ENCODE assay signal across 8 cellular contexts in the genomic region with DNA sequence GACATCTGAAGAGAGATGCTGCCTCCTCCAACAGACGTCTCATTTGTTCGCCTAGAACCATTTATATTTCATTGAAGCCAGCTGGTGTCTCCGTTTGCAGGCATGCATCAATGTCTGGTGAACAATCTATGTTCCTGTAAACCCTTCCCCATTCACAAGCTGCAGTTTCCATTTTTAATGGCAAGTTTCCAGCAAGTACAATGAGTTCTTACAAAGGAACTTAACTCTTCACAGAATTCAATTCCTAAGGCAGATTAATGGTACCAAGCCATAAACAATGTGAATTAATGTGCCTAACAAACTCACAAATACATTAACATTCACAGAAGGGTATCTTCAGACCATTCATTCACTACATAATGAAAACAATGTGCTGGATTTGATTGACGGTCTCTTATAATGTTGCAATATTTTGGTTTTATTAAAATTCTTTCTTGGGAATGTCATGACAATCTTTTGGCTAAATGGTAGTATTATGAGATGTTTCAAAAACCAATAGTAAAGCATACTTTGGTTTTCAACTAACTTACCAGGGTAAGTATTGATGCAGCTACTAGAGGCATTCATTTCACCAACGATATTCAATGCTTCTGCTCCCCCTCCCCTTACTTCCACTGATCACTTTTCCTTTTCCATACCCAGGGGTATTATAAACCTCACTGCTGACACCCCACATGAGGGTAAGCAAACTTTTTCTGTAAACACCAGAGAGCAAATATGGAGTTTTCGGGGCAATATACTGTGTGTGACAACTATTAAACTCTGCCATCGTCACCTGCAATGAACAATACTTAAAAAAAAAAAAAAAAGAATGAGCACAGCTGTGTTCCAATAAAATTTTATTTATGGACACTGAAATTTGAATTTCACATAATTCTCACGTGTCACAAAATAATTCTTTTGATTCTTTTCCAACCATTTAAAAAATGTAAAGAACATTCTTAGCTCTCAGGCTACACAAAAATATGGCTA. TPM values are rescaled to one million over a fixed set of nuclear protein-coding genes. Genes with fewer than 3 reads are reported as not detected.
A peak's percentile ranks its signal among the peaks of the same experiment; 100 is the strongest.
DNase-seq lines count a peak whose midpoint lies in the region; ATAC-seq lines count a peak whose summit lies in the region.

No MANE protein-coding gene starts in this region.

- H3K36me3 Mint-ChIP-seq in activated T-cell treated with anti-CD3 and anti-CD28 coated beads, Interleukin-2, amount 50 U/mL, for 4 hours (ENCODE audit: insufficient read depth), result peaks cover 18% of the 10 kb centered on the region
- H3K36me3 Mint-ChIP-seq in naive thymus-derived CD8-positive, alpha-beta T cell, result peaks cover 0 to 25% (median 0%) of the 10 kb centered on the region in 3 donors

- peaks cover 66% of the 10 kb centered on the region for H3K4me1 Mint-ChIP-seq in activated T-cell treated with anti-CD3 and anti-CD28 coated beads, Interleukin-2, amount 50 U/mL, for 4 hours (ENCODE audit: low read depth)
- H3K4me1 Mint-ChIP-seq in naive thymus-derived CD8-positive, alpha-beta T cell, result peaks cover 13 to 86% (median 64%) of the 10 kb centered on the region in 4 donors

- H3K27me3 Mint-ChIP-seq in activated T-cell treated with anti-CD3 and anti-CD28 coated beads, Interleukin-2, amount 50 U/mL, for 4 hours (ENCODE audit: low read depth), result no peaks in the 10 kb centered on the region
- H3K27me3 Mint-ChIP-seq in naive thymus-derived CD8-positive, alpha-beta T cell, result no peaks in the 10 kb centered on the region

- H3K4me3 Mint-ChIP-seq in activated T-cell treated with anti-CD3 and anti-CD28 coated beads, Interleukin-2, amount 50 U/mL, for 4 hours, result peak overlapping the region; percentile 97
- peak overlapping the region; percentile 91 to 99 (median 94) for H3K4me3 Mint-ChIP-seq in naive thymus-derived CD8-positive, alpha-beta T cell

- peak overlapping the region in 9 of 10 donors; percentile 6 to 97 (median 61) for H3K27ac Mint-ChIP-seq in naive thymus-derived CD8-positive, alpha-beta T cell

- POLR2A ChIA-PET in naive thymus-derived CD8-positive, alpha-beta T cell (lab: Charles Lee), result interaction anchor here (1.0 kb wide), 2 partner anchors 8 to 108 kb away, joined by 4 read pairs; a partner anchor contains a TSS

- no peaks in the 10 kb centered on the region for H3K9me3 Mint-ChIP-seq in activated T-cell treated with anti-CD3 and anti-CD28 coated beads, Interleukin-2, amount 50 U/mL, for 4 hours
- H3K9me3 Mint-ChIP-seq in naive thymus-derived CD8-positive, alpha-beta T cell, result no peaks in the 10 kb centered on the region

- no peak for DNase-seq in activated T-cell treated with anti-CD3 and anti-CD28 coated beads, Interleukin-2, amount 50 U/mL, for 4 hours
- DNase-seq in activated T-cell treated with anti-CD3 and anti-CD28 coated beads, Interleukin-2, amount 50 U/mL, for 48 hours, result no peak
- DNase-seq in NCI-H774 (lab: John Stamatoyannopoulos, UW), result peak; percentile 60
- DNase-seq in dermis blood vessel endothelial cell, result peak; percentile 89
- no peak for DNase-seq in naive thymus-derived CD8-positive, alpha-beta T cell
- DNase-seq in NCI-H510A treated with DMSO at 0.1 percent for 48 hours (lab: John Stamatoyannopoulos, UW), result no peak

- no peak for ATAC-seq in activated T-cell treated with anti-CD3 and anti-CD28 coated beads, Interleukin-2, amount 50 U/mL, for 4 hours
- ATAC-seq in naive thymus-derived CD8-positive, alpha-beta T cell, result no peak
- ATAC-seq in HG03045 (IDR thresholded peaks at IDR 0.05; ENCODE audit: unreplicated experiment) (no peak), GM21526 (IDR thresholded peaks at IDR 0.05; ENCODE audit: low FRiP score, unreplicated experiment) (no peak)

RNA-seq across cellular contexts. Expression of a gene that starts 4.2 kb away (rescaled TPM):
- 10 to 100 TPM; 43.8 to 61.4 (median 54.2) TPM for total RNA-seq in activated T-cell treated with anti-CD3 and anti-CD28 coated beads, Interleukin-2, amount 50 U/mL, for 4 hours
- 15.1 and 22.2 TPM in 2 replicates for total RNA-seq in dermis blood vessel endothelial cell
- 10 to 100 TPM; 57.4 to 58.0 TPM for total RNA-seq in naive thymus-derived CD8-positive, alpha-beta T cell
- 10 to 100 TPM; 20.2 to 33.4 (median 27.2) TPM for polyA plus RNA-seq in naive thymus-derived CD8-positive, alpha-beta T cell

Comparison
In these comparisons a context has a peak if more than half of its experiments do, and no peak if none do; other contexts are left out.
1. DNase-seq: peak in NCI-H774 (single experiment) and dermis blood vessel endothelial cell (single experiment); none in activated T-cell treated with anti-CD3 and anti-CD28 coated beads, Interleukin-2, amount 50 U/mL, for 4 hours (single experiment), activated T-cell treated with anti-CD3 and anti-CD28 coated beads, Interleukin-2, amount 50 U/mL, for 48 hours (0 of 2), naive thymus-derived CD8-positive, alpha-beta T cell (0 of 10) and NCI-H510A treated with DMSO at 0.1 percent for 48 hours (single experiment).